In genomic region chr12:68043446-68043845, GRCh38 we compare ENCODE assay signal across 17 cellular contexts. TPM values are rescaled to one million over a fixed set of nuclear protein-coding genes. Genes with fewer than 3 reads are reported as not detected.
"Had no signal": no experiment of that assay in that cellular context is flagged by ENCODE, and none has a peak within 500 bp of the region (broad histone marks: within the 10 kb centered on the region; RNA-seq: fewer than 3 reads in every experiment).

No MANE protein-coding gene starts in this region.

- ATAC-seq: activated CD8-positive, alpha-beta memory T cell treated with anti-CD3 and anti-CD28 coated beads, Interleukin-2, amount 10 ng/mL, durations not matched to agents 7 days and 5 days; foreskin keratinocyte; left cardiac atrium; lower lobe of right lung had no signal

- H3K9me3 Mint-ChIP-seq: T-helper 2 cell treated with Interferon-gamma antibody and Interleukin-4, amounts not matched to agents 5 μg/mL and 100 μg/mL, for 36 hours had no signal

- H3K4me3 Mint-ChIP-seq: activated CD8-positive, alpha-beta memory T cell treated with anti-CD3 and anti-CD28 coated beads, Interleukin-2, amount 10 ng/mL, durations not matched to agents 7 days and 5 days; activated naive CD8-positive, alpha-beta T cell; brain; T-helper 2 cell treated with Interferon-gamma antibody and Interleukin-4, amounts not matched to agents 5 μg/mL and 100 μg/mL, for 36 hours had no signal

- H3K36me3 Mint-ChIP-seq: activated naive CD8-positive, alpha-beta T cell; brain had no signal

- H3K27me3 Mint-ChIP-seq: activated naive CD8-positive, alpha-beta T cell had no signal

- H3K27ac Mint-ChIP-seq: activated CD8-positive, alpha-beta memory T cell treated with anti-CD3 and anti-CD28 coated beads, Interleukin-2, amount 10 ng/mL, durations not matched to agents 7 days and 5 days; activated naive CD8-positive, alpha-beta T cell; T-helper 2 cell treated with Interferon-gamma antibody and Interleukin-4, amounts not matched to agents 5 μg/mL and 100 μg/mL, for 36 hours had no signal

- DNase-seq: activated CD4-positive, alpha-beta T cell treated with anti-CD3 and anti-CD28 coated beads, Interleukin-2, amount 50 U/mL, for 4 hours; activated CD8-positive, alpha-beta memory T cell treated with anti-CD3 and anti-CD28 coated beads, Interleukin-2, amount 10 ng/mL, durations not matched to agents 7 days and 5 days; activated gamma-delta T cell; activated T-cell treated with anti-CD3 and anti-CD28 coated beads, Interleukin-2, amount 50 U/mL, for 1 hour; amygdala; effector CD8-positive, alpha-beta T cell; foreskin keratinocyte; left cardiac atrium; lower lobe of right lung; midbrain; pancreas; sigmoid colon; spleen had no signal

RNA-seq across cellular contexts. Expression of gene IFNG-AS1, which starts 54.2 kb away (rescaled TPM):
- total RNA-seq: endothelial cell of umbilical vein, foreskin keratinocyte, lower lobe of right lung, sigmoid colon had no signal
